1 cellular context compared by ENCODE assay signal in genomic region chr11:113313601-113314000, GRCh38.
TF ChIP-seq lines count a peak whose summit lies in the region.

No MANE protein-coding gene starts in this region.

TF ChIP-seq in IMR-90, 13 proteins besides CTCF, POLR2A, EP300 and RAD21:
- TF ChIP-seq BHLHE40 (IDR thresholded peaks at IDR 0.05; ENCODE audit: low read depth, low read length) (no peak), USF2 (IDR thresholded peaks at IDR 0.05; ENCODE audit: low read depth, low read length) (no peak), MXI1 (IDR thresholded peaks at IDR 0.05; ENCODE audit: borderline replicate concordance, low read depth, low read length) (no peak), MAZ (IDR thresholded peaks at IDR 0.05; ENCODE audit: borderline replicate concordance, low read depth, low read length) (no peak)
